Comparison of ENCODE assay signal across 1 cellular context in the genomic region with DNA sequence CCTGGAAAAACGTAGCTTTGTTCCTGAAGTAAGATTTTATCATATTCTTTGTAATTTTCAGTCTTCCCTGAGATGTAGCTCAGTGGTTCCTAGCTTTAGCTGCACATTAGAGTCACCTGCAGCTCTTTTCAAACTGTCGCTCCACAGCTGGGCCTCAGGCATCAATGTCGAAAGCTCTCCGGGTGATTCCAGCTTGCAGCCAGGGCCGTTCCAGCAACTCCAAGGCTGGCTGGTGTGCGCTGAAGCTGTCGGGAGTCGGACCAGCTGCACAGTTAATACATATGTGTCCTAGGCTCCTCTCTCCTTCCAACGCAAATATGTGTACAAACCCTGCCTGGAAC.
TF ChIP-seq lines count a peak whose summit lies in the region.

No MANE protein-coding gene starts in this region.

TF ChIP-seq in K562, 482 proteins besides CTCF, POLR2A, EP300 and RAD21:
- no peak for TF ChIP-seq E2F8 (IDR thresholded peaks at IDR 0.05; ENCODE audit: low read depth, partially characterized antibody)
- no peak for TF ChIP-seq HDAC3 (IDR thresholded peaks at IDR 0.05; ENCODE audit: borderline replicate concordance, partially characterized antibody)
- no peak for TF ChIP-seq MLX (CRISPR knock-in tag; conservative IDR thresholded peaks at IDR 0.05)
- no peak for TF ChIP-seq CBX8 (IDR thresholded peaks at IDR 0.05; ENCODE audit: borderline replicate concordance, extremely low read depth, low read depth, low read length, poor library complexity, severe bottlenecking)
- TF ChIP-seq SRSF1 (IDR thresholded peaks at IDR 0.05; ENCODE audit: low read depth, low read length): no peak
- no peak for TF ChIP-seq GTF2E2 (tag; IDR thresholded peaks at IDR 0.05)
- TF ChIP-seq ELF4 (CRISPR knock-in tag; IDR thresholded peaks at IDR 0.05): no peak
- no peak for TF ChIP-seq SRSF9 (IDR thresholded peaks at IDR 0.05; ENCODE audit: borderline replicate concordance, low read depth, low read length)
- TF ChIP-seq MCM2 (IDR thresholded peaks at IDR 0.05; ENCODE audit: low read depth): no peak
- TF ChIP-seq ZKSCAN3 (CRISPR knock-in tag; IDR thresholded peaks at IDR 0.05): no peak
- TF ChIP-seq PCBP1 (IDR thresholded peaks at IDR 0.05; ENCODE audit: low read depth, low read length, poor library complexity, severe bottlenecking): no peak
- TF ChIP-seq SNAPC5 (CRISPR knock-in tag; IDR thresholded peaks at IDR 0.05): no peak
- no peak for TF ChIP-seq ZSCAN32 (CRISPR knock-in tag; IDR thresholded peaks at IDR 0.05)
- no peak for TF ChIP-seq SAFB2 (IDR thresholded peaks at IDR 0.05; ENCODE audit: borderline replicate concordance, low read depth, low read length, severe bottlenecking)
- TF ChIP-seq SREBF2 (CRISPR knock-in tag; IDR thresholded peaks at IDR 0.05): no peak
- no peak for TF ChIP-seq YBX1 (IDR thresholded peaks at IDR 0.05)
- no peak for TF ChIP-seq ARNT (IDR thresholded peaks at IDR 0.05)
- TF ChIP-seq ETV1 (tag; conservative IDR thresholded peaks at IDR 0.05; ENCODE audit: low read depth): no peak
- TF ChIP-seq C11orf30 (IDR thresholded peaks at IDR 0.05; ENCODE audit: low read depth): no peak
- no peak for TF ChIP-seq TAF7 (tag; IDR thresholded peaks at IDR 0.05)
